Comparison of ENCODE assay signal across 8 cellular contexts in genomic region chr9:17531642-17532254, GRCh38. TPM values are rescaled to one million over a fixed set of nuclear protein-coding genes. Genes with fewer than 3 reads are reported as not detected.
DNase-seq lines count a peak whose midpoint lies in the region; ATAC-seq and TF ChIP-seq lines count a peak whose summit lies in the region.

No MANE protein-coding gene starts in this region.

- H3K4me3 Mint-ChIP-seq in activated CD4-positive, alpha-beta T cell treated with anti-CD3 and anti-CD28 coated beads, Interleukin-2, amount 10 ng/mL, durations not matched to agents 7 days and 5 days, result no peak overlapping the region

- no peaks in the 10 kb centered on the region for H3K9me3 ChIP-seq in SK-N-SH

- peak; percentile 59 for ATAC-seq in GM21447 (IDR thresholded peaks at IDR 0.05; ENCODE audit: unreplicated experiment)

- peak; percentile 33 for DNase-seq in activated CD4-positive, alpha-beta T cell treated with anti-CD3 and anti-CD28 coated beads, Interleukin-2, amount 10 ng/mL, durations not matched to agents 7 days and 5 days
- DNase-seq in activated CD4-positive, alpha-beta T cell treated with anti-CD3 and anti-CD28 coated beads for 1 hour, result no peak
- DNase-seq in HT1080 (ENCODE audit: low read depth) (peak; percentile 44), SK-N-SH (peak; percentile 59), fibroblast of peridontal ligament (ENCODE audit: extremely low read depth) (peak; percentile 73), pulmonary artery endothelial cell (ENCODE audit: low read depth, low spot score) (peak; percentile 3), T-helper 9 cell (no peak)

- H3K36me3 Mint-ChIP-seq in activated CD4-positive, alpha-beta T cell treated with anti-CD3 and anti-CD28 coated beads, Interleukin-2, amount 10 ng/mL, durations not matched to agents 7 days and 5 days (ENCODE audit: low read depth), result no peaks in the 10 kb centered on the region

- no peak overlapping the region for H3K27ac ChIP-seq in SK-N-SH (ENCODE audit: low read depth in 2 of 2, low read length in 1 of 2)

- H3K27me3 ChIP-seq in SK-N-SH (ENCODE audit: insufficient read depth), result no peaks in the 10 kb centered on the region; the same call in 1 of the 2 replicates

- no peaks in the 10 kb centered on the region for H3F3A ChIP-seq in SK-N-SH (replicated peaks; ENCODE audit: insufficient read depth)

- CTCF ChIA-PET in activated CD4-positive, alpha-beta T cell treated with anti-CD3 and anti-CD28 coated beads, Interleukin-2, amount 10 ng/mL, durations not matched to agents 7 days and 5 days (lab: Charles Lee), result no interaction called here
- CTCF ChIA-PET in SK-N-SH (lab: Yijun Ruan, JAX), result interaction anchor here (0.9 to 2.3 kb wide), 9 partner anchors 8 to 681 kb away, joined by 3 to 11 read pairs (median 3); no protein-coding TSS in a partner anchor

- no peaks in the 10 kb centered on the region for H3K9me3 Mint-ChIP-seq in activated CD4-positive, alpha-beta T cell treated with anti-CD3 and anti-CD28 coated beads, Interleukin-2, amount 10 ng/mL, durations not matched to agents 7 days and 5 days

- H3K4me2 ChIP-seq in SK-N-SH, result peak overlapping the region; percentile 34; the same call in 1 of the 2 replicates

- H3K4me1 ChIP-seq in SK-N-SH (ENCODE audit: control insufficient read depth in 1 of 2, insufficient read depth in 2 of 2, low read depth in 1 of 2, low read length in 1 of 2), result no peaks in the 10 kb centered on the region

- H2AFZ ChIP-seq in SK-N-SH (ENCODE audit: low read depth), result peak overlapping the region; percentile 49; the same call in 1 of the 2 replicates

- no peaks in the 10 kb centered on the region for H3K4me1 Mint-ChIP-seq in activated CD4-positive, alpha-beta T cell treated with anti-CD3 and anti-CD28 coated beads, Interleukin-2, amount 10 ng/mL, durations not matched to agents 7 days and 5 days

- peak; percentile 74 for TF ChIP-seq RAD21 in SK-N-SH (IDR thresholded peaks at IDR 0.05; ENCODE audit: low read length)

- H3K79me2 ChIP-seq in SK-N-SH (ENCODE audit: insufficient read depth), result no peaks in the 10 kb centered on the region

- no peaks in the 10 kb centered on the region for H3K9me2 ChIP-seq in SK-N-SH

- H3K9ac ChIP-seq in SK-N-SH, result no peak overlapping the region

- H4K20me1 ChIP-seq in SK-N-SH (ENCODE audit: insufficient read depth), result no peaks in the 10 kb centered on the region

- no peak for TF ChIP-seq EP300 in SK-N-SH (IDR thresholded peaks at IDR 0.05; ENCODE audit: borderline replicate concordance in 1 of 2, low read depth in 1 of 2, low read length in 1 of 2)

- POLR2A ChIA-PET in activated CD4-positive, alpha-beta T cell treated with anti-CD3 and anti-CD28 coated beads, Interleukin-2, amount 10 ng/mL, durations not matched to agents 7 days and 5 days (lab: Charles Lee), result no interaction called here
- POLR2A ChIA-PET in SK-N-SH (lab: Yijun Ruan, JAX), result no interaction called here

- H3K4me3 ChIP-seq in SK-N-SH (ENCODE audit: low read depth in 2 of 2, low read length in 1 of 2), result peak overlapping the region in 1 of 2 experiments; percentile 36; a peak in 1 of 4 replicates

- WGBS in SK-N-SH (ENCODE audit: low lambda C conversion rate), result 40% methylated on average over 10 of the region's 10 CpGs

- H3K36me3 ChIP-seq in SK-N-SH (replicated peaks in 1 of 2; ENCODE audit: control insufficient read depth in 1 of 2, insufficient read depth in 2 of 2, low read length in 1 of 2), result no peaks in the 10 kb centered on the region

- peak; percentile 74 for TF ChIP-seq CTCF in SK-N-SH (IDR thresholded peaks at IDR 0.05)

- no peaks in the 10 kb centered on the region for H3K27me3 Mint-ChIP-seq in activated CD4-positive, alpha-beta T cell treated with anti-CD3 and anti-CD28 coated beads, Interleukin-2, amount 10 ng/mL, durations not matched to agents 7 days and 5 days

- no peak overlapping the region for H3K27ac Mint-ChIP-seq in activated CD4-positive, alpha-beta T cell treated with anti-CD3 and anti-CD28 coated beads, Interleukin-2, amount 10 ng/mL, durations not matched to agents 7 days and 5 days

TF ChIP-seq in SK-N-SH, 30 proteins besides CTCF, POLR2A, EP300 and RAD21:
- TF ChIP-seq SIN3A (IDR thresholded peaks at IDR 0.05; ENCODE audit: borderline replicate concordance, low read depth, low read length), result no peak
- no peak for TF ChIP-seq FOXM1 (IDR thresholded peaks at IDR 0.05; ENCODE audit: low read depth)
- no peak for TF ChIP-seq MXI1 (IDR thresholded peaks at IDR 0.05; ENCODE audit: low read depth, low read length)
- TF ChIP-seq SMC3 (IDR thresholded peaks at IDR 0.05; ENCODE audit: low read depth, low read length), result peak; percentile 40
- TF ChIP-seq, protein P1, sequence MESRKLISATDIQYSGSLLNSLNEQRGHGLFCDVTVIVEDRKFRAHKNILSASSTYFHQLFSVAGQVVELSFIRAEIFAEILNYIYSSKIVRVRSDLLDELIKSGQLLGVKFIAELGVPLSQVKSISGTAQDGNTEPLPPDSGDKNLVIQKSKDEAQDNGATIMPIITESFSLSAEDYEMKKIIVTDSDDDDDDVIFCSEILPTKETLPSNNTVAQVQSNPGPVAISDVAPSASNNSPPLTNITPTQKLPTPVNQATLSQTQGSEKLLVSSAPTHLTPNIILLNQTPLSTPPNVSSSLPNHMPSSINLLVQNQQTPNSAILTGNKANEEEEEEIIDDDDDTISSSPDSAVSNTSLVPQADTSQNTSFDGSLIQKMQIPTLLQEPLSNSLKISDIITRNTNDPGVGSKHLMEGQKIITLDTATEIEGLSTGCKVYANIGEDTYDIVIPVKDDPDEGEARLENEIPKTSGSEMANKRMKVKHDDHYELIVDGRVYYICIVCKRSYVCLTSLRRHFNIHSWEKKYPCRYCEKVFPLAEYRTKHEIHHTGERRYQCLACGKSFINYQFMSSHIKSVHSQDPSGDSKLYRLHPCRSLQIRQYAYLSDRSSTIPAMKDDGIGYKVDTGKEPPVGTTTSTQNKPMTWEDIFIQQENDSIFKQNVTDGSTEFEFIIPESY (IDR thresholded peaks at IDR 0.05; ENCODE audit: borderline replicate concordance, low read depth), result no peak
- no peak for TF ChIP-seq MEF2A (IDR thresholded peaks at IDR 0.05; ENCODE audit: borderline replicate concordance, low read depth)
- TF ChIP-seq YY1 (IDR thresholded peaks at IDR 0.05; ENCODE audit: low read depth), result peak; percentile 88
- peak; percentile 56; the same call in 1 of the 2 replicates for TF ChIP-seq MAX (IDR thresholded peaks at IDR 0.05; ENCODE audit: low read depth)
- no peak for TF ChIP-seq TCF12 (IDR thresholded peaks at IDR 0.05)

RNA-seq across cellular contexts. Expression of gene SH3GL2, which starts 47.1 kb away (rescaled TPM):
- not detected for total RNA-seq in activated CD4-positive, alpha-beta T cell treated with anti-CD3 and anti-CD28 coated beads, Interleukin-2, amount 10 ng/mL, durations not matched to agents 7 days and 5 days
- not detected in 2 replicates for total RNA-seq in HT1080 (2014; rRNA removed; shearing (Covaris generic))
- polyA plus RNA-seq in HT1080 (2015; cell fraction: cytosol; rRNA removed), result 0.02 and 0.05 TPM in 2 replicates
- not detected in 2 replicates for polyA plus RNA-seq in HT1080 (2015; cell fraction: nucleus; rRNA removed)
- 0.03 and 0.05 TPM in 2 replicates for polyA plus RNA-seq in SK-N-SH (2012; rRNA removed)
- 0.01 and 0.03 TPM in 2 replicates for polyA plus RNA-seq in SK-N-SH (2012; cell fraction: cytosol; rRNA removed)
- polyA plus RNA-seq in SK-N-SH (2012; cell fraction: nucleus; rRNA removed), result 0.01 TPM in 1 of 2 replicates, not detected in the other
- total RNA-seq in pulmonary artery endothelial cell, result 0.14 and 0.79 TPM in 2 replicates

Comparison
In these comparisons a context has a peak if more than half of its experiments do, and no peak if none do; other contexts are left out.
1. DNase-seq: peak in activated CD4-positive, alpha-beta T cell treated with anti-CD3 and anti-CD28 coated beads, Interleukin-2, amount 10 ng/mL, durations not matched to agents 7 days and 5 days (single experiment), HT1080 (single experiment), SK-N-SH (single experiment), fibroblast of peridontal ligament (single experiment) and pulmonary artery endothelial cell (single experiment); none in activated CD4-positive, alpha-beta T cell treated with anti-CD3 and anti-CD28 coated beads for 1 hour (single experiment) and T-helper 9 cell (single experiment).